In the genomic region with DNA sequence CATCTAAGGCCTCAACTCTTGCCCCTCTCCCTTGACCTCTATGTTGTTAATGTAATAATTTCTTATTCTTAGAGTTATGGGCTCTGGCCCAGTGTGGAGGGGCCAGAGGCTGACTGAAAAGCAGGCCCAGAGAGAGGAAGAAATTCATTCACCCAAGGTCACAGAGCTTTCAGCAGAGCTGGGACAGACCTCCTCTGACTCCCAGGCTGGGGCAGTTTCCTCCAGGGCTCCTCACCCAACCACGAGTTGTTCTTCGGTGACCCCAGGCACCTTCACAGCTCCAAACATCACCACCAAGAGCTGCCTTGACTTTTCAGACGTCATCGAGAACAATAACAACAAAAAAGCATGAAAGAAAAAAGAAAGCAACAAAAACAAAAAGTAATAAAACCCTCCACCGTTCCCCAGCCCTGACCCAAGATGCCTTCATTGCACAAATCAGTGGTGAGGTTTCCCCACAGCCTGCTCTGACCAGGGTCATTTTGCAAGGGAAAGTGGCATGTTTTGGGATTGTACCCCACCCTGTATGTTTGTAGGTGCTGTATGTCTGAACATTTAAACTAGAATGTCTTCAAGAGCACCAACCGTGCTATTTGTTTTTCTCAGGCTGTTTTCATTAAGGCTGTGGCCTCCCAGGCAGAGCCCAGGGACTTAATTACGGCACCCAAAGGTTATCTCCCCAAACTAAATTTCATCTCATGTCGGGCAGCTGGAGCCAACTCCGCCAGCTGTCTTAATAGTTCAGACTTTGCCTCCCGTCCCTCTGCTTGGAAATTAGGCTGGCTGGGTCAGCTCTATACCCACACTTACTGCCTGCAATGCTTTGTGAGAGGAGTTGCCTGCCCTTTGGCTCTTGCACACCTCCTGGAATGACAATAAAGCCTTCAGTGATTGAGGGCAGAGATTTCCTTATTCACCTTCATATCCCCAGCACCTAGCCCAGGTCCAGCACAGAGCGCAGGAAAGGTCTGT, we compare ENCODE assay signal across 17 cellular contexts.
DNase-seq lines count a peak whose midpoint lies in the region; ATAC-seq and TF ChIP-seq lines count a peak whose summit lies in the region.
"Had no signal": no experiment of that assay in that cellular context is flagged by ENCODE, and none has a peak within 500 bp of the region (broad histone marks: within the 10 kb centered on the region; RNA-seq: fewer than 3 reads in every experiment).

No MANE protein-coding gene starts in this region.

- DNase-seq in activated CD8-positive, alpha-beta memory T cell treated with anti-CD3 and anti-CD28 coated beads for 24 hours, result peak; percentile 43
- DNase-seq in activated CD8-positive, alpha-beta memory T cell treated with anti-CD3 and anti-CD28 coated beads, Interleukin-2, amount 50 U/mL, for 48 hours, result no peak
- DNase-seq in ecto neural progenitor cell (ENCODE audit: low spot score), result peak; percentile 15
- peak in 1 of 3 donors; percentile 49 for DNase-seq in mucosa of descending colon
- peak; percentile 32 to 61 for DNase-seq in vagina (ENCODE audit: extremely low spot score in 2 of 2)
- DNase-seq in HPDE6-E6E7 (ENCODE audit: extremely low spot score), result no peak
- no peak for DNase-seq in GM19240 (ENCODE audit: insufficient read length, low spot score)
- DNase-seq: CD4-positive, CD25-positive, alpha-beta regulatory T cell; H9; MG63; NCI-H187 treated with DMSO at 0.1 percent for 48 hours; NCI-H446 treated with DMSO at 0.1 percent for 48 hours; NCI-H774 had no signal

- H3K27me3 ChIP-seq in vagina, result no peaks in the 10 kb centered on the region
- H3K27me3 ChIP-seq: MG63 had no signal

- no peak for TF ChIP-seq CTCF in mucosa of descending colon (IDR thresholded peaks at IDR 0.05)
- no peak for TF ChIP-seq CTCF in vagina (IDR thresholded peaks at IDR 0.05)

- peak; percentile 92 for ATAC-seq in mucosa of descending colon
- no peak for ATAC-seq in GM18502 (IDR thresholded peaks at IDR 0.05; ENCODE audit: poor library complexity, unreplicated experiment)
- ATAC-seq: A549, Panc1, Right ventricle myocardium inferior had no signal

- H3K27ac ChIP-seq in vagina, result no peak overlapping the region
- H3K27ac ChIP-seq: A549 had no signal

- H3K4me3 ChIP-seq in mucosa of descending colon (no peak overlapping the region), vagina (no peak overlapping the region)
- H3K4me3 ChIP-seq: A549, MG63 had no signal

- H3K4me1 ChIP-seq in mucosa of descending colon (ENCODE audit: low read depth), result peaks cover 4% of the 10 kb centered on the region
- H3K4me1 ChIP-seq in vagina, result no peaks in the 10 kb centered on the region
- H3K4me1 ChIP-seq: A549 had no signal

- H3K36me3 ChIP-seq in mucosa of descending colon (ENCODE audit: low read depth) (no peaks in the 10 kb centered on the region), vagina (no peaks in the 10 kb centered on the region)
- H3K36me3 ChIP-seq: MG63 had no signal

- intact Hi-C loops in mucosa of descending colon (cut with DNase I, micrococcal nuclease) (no loop called here), vagina (cut with DNase I) (no loop called here)

- H3K9me3 ChIP-seq in mucosa of descending colon (no peaks in the 10 kb centered on the region), vagina (no peaks in the 10 kb centered on the region)
- H3K9me3 ChIP-seq: MG63 had no signal

- no peak for TF ChIP-seq POLR2A in vagina (IDR thresholded peaks at IDR 0.05)

Comparison
In these comparisons a context has a peak if more than half of its experiments do, and no peak if none do; other contexts are left out.
1. DNase-seq: peak in activated CD8-positive, alpha-beta memory T cell treated with anti-CD3 and anti-CD28 coated beads for 24 hours (single experiment), ecto neural progenitor cell (single experiment) and vagina (2 of 2); none in activated CD8-positive, alpha-beta memory T cell treated with anti-CD3 and anti-CD28 coated beads, Interleukin-2, amount 50 U/mL, for 48 hours (single experiment), HPDE6-E6E7 (single experiment) and GM19240 (single experiment).